Comparison of ENCODE assay signal across 21 cellular contexts in the genomic region with DNA sequence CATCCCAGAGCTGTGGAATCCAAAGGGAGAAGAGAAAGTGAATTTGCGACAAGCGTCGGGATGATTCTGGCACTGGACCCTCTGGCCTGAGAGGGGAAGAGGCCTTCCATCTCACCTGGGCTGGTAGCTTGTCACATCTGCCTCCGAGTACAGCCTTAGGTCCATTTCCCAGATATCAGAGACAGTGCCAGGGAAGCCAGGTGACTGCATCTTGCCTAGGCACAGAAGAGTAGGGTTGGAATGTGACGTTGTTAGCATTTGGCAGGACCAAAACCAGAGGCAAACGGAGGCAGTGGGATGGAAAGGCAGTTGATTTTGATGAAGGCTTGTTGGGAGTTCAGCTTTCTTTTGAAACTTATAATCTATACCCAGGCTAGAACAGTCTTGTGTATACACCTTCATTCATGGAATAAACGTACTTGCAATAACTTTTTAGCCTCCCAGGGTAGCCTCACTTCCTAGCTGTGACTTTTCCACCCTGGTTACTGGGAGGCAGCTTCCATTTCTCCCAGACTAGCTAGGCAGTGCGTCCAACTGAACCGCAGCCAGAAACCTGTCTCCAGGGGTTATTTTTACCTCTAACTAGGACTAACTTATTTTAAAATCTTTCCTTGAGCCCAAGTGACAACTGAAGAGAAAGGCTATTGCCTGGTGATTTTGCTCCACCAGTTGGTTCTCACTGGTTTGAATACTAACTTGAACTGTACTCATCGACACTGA. TPM values are rescaled to one million over a fixed set of nuclear protein-coding genes. Genes with fewer than 3 reads are reported as not detected.
DNase-seq lines count a peak whose midpoint lies in the region; ATAC-seq and TF ChIP-seq lines count a peak whose summit lies in the region.
"Had no signal": no experiment of that assay in that cellular context is flagged by ENCODE, and none has a peak within 500 bp of the region (broad histone marks: within the 10 kb centered on the region; RNA-seq: fewer than 3 reads in every experiment).

No MANE protein-coding gene starts in this region.

- H3K9me3 ChIP-seq in breast epithelium (no peaks in the 10 kb centered on the region), right atrium auricular region (no peaks in the 10 kb centered on the region), ovary (no peaks in the 10 kb centered on the region), vagina (no peaks in the 10 kb centered on the region)
- H3K9me3 ChIP-seq: BE2C, HAP-1, SJSA1, tibial nerve had no signal

- H3K36me3 ChIP-seq in breast epithelium (no peaks in the 10 kb centered on the region), right atrium auricular region (no peaks in the 10 kb centered on the region), ovary (no peaks in the 10 kb centered on the region), vagina (no peaks in the 10 kb centered on the region)
- H3K36me3 ChIP-seq: BE2C, HAP-1, SJSA1 had no signal

- peaks cover 6% of the 10 kb centered on the region for H3K36me3 Mint-ChIP-seq in MCF 10A (ENCODE audit: insufficient read depth, unreplicated experiment)
- H3K36me3 Mint-ChIP-seq: activated CD4-positive, alpha-beta memory T cell treated with anti-CD3 and anti-CD28 coated beads for 36 hours; stimulated activated naive B cell treated with anti-CD40 and anti-IgM and Interleukin-4, amounts not matched to agents 10 μg/mL and 1 μg/mL and 100 μg/mL, for 72 hours had no signal

- no peak for TF ChIP-seq EP300 in ovary (IDR thresholded peaks at IDR 0.05)

- H3K27me3 Mint-ChIP-seq in MCF 10A (ENCODE audit: insufficient read depth, unreplicated experiment): no peaks in the 10 kb centered on the region

- peaks cover 0 to 14% of the 10 kb centered on the region in 2 donors for H3K27me3 ChIP-seq in breast epithelium
- no peaks in the 10 kb centered on the region for H3K27me3 ChIP-seq in right atrium auricular region
- H3K27me3 ChIP-seq in ovary: no peaks in the 10 kb centered on the region
- no peaks in the 10 kb centered on the region for H3K27me3 ChIP-seq in vagina
- H3K27me3 ChIP-seq: BE2C, SJSA1 had no signal

- no peak overlapping the region for H3K27ac ChIP-seq in breast epithelium
- H3K27ac ChIP-seq in right atrium auricular region: peak overlapping the region; percentile 46 to 50
- no peak overlapping the region for H3K27ac ChIP-seq in ovary
- peak overlapping the region; percentile 62 for H3K27ac ChIP-seq in vagina
- H3K27ac ChIP-seq: 22Rv1, SJSA1 had no signal

- no peak overlapping the region for H3K4me3 Mint-ChIP-seq in MCF 10A (ENCODE audit: unreplicated experiment)
- H3K4me3 Mint-ChIP-seq: activated CD4-positive, alpha-beta memory T cell treated with anti-CD3 and anti-CD28 coated beads for 36 hours; stimulated activated naive B cell treated with anti-CD40 and anti-IgM and Interleukin-4, amounts not matched to agents 10 μg/mL and 1 μg/mL and 100 μg/mL, for 72 hours; T-helper 1 cell treated with Interleukin-12 subunit alpha and Interleukin-12 subunit beta and Interleukin-4 antibody, amounts not matched to agents 30 μg/mL and 1 μg/mL, for 36 hours had no signal

- CTCF ChIA-PET in MCF 10A (lab: Yijun Ruan, JAX): interaction anchor here (0.6 to 1.0 kb wide), 4 partner anchors 8 to 328 kb away, joined by 3 read pairs; no protein-coding TSS in a partner anchor

- DNase-seq in breast epithelium (ENCODE audit: low spot score in 2 of 2) (no peak), MCF 10A (ENCODE audit: unreplicated experiment) (no peak), right atrium auricular region (ENCODE audit: low spot score) (peak; percentile 49), ovary (no peak), vagina (ENCODE audit: extremely low spot score in 2 of 2) (peak in 1 of 2 donors; percentile 80), NCI-H82 (lab: John Stamatoyannopoulos, UW) (no peak), mesenteric fat pad (ENCODE audit: low spot score) (no peak)
- DNase-seq: activated CD4-positive, alpha-beta memory T cell treated with anti-CD3 and anti-CD28 coated beads for 36 hours; activated naive CD4-positive, alpha-beta T cell; BE2C; hypothalamus; kidney glomerular epithelial cell; NCI-H146; NCI-H748 treated with DMSO at 0.1 percent for 48 hours; stimulated activated naive B cell treated with anti-CD40 and anti-IgM and Interleukin-4, amounts not matched to agents 10 μg/mL and 1 μg/mL and 100 μg/mL, for 72 hours had no signal

- peak overlapping the region in 2 of 3 donors; percentile 26 to 61 for H3K4me3 ChIP-seq in breast epithelium
- H3K4me3 ChIP-seq in right atrium auricular region: peak overlapping the region in 1 of 2 donors; percentile 41
- H3K4me3 ChIP-seq in ovary: peak overlapping the region; percentile 28
- peak overlapping the region in 1 of 2 donors; percentile 27 for H3K4me3 ChIP-seq in vagina
- H3K4me3 ChIP-seq: HAP-1, SJSA1 had no signal

- H3K4me1 Mint-ChIP-seq in MCF 10A (ENCODE audit: insufficient read depth, unreplicated experiment): no peaks in the 10 kb centered on the region

- WGBS in ovary, 3 donors: 63 to 69% (median 69%) methylated on average over 10 of the region's 10 CpGs

- ATAC-seq in GM21381 (IDR thresholded peaks at IDR 0.05; ENCODE audit: unreplicated experiment): no peak
- ATAC-seq: stimulated activated naive B cell treated with anti-CD40 and anti-IgM and Interleukin-4, amounts not matched to agents 10 μg/mL and 1 μg/mL and 100 μg/mL, for 72 hours had no signal

- POLR2A ChIA-PET in MCF 10A (lab: Yijun Ruan, JAX): interaction anchor here (0.6 kb wide), 1 partner anchor 8 kb away, joined by 3 read pairs; no protein-coding TSS in a partner anchor

- no peak overlapping the region for H3K27ac Mint-ChIP-seq in MCF 10A (ENCODE audit: low read depth, unreplicated experiment)
- H3K27ac Mint-ChIP-seq: activated CD4-positive, alpha-beta memory T cell treated with anti-CD3 and anti-CD28 coated beads for 36 hours; stimulated activated naive B cell treated with anti-CD40 and anti-IgM and Interleukin-4, amounts not matched to agents 10 μg/mL and 1 μg/mL and 100 μg/mL, for 72 hours; T-helper 1 cell treated with Interleukin-12 subunit alpha and Interleukin-12 subunit beta and Interleukin-4 antibody, amounts not matched to agents 30 μg/mL and 1 μg/mL, for 36 hours had no signal

- no peak for TF ChIP-seq POLR2A in breast epithelium (IDR thresholded peaks at IDR 0.05)
- TF ChIP-seq POLR2A in ovary (IDR thresholded peaks at IDR 0.05): no peak
- TF ChIP-seq POLR2A in vagina (IDR thresholded peaks at IDR 0.05): no peak

- no peaks in the 10 kb centered on the region for H3K9me3 Mint-ChIP-seq in MCF 10A (ENCODE audit: unreplicated experiment)
- H3K9me3 Mint-ChIP-seq: activated CD4-positive, alpha-beta memory T cell treated with anti-CD3 and anti-CD28 coated beads for 36 hours; stimulated activated naive B cell treated with anti-CD40 and anti-IgM and Interleukin-4, amounts not matched to agents 10 μg/mL and 1 μg/mL and 100 μg/mL, for 72 hours; T-helper 1 cell treated with Interleukin-12 subunit alpha and Interleukin-12 subunit beta and Interleukin-4 antibody, amounts not matched to agents 30 μg/mL and 1 μg/mL, for 36 hours had no signal

- TF ChIP-seq CTCF in breast epithelium (IDR thresholded peaks at IDR 0.05): no peak
- no peak for TF ChIP-seq CTCF in MCF 10A (IDR thresholded peaks at IDR 0.05; ENCODE audit: unreplicated experiment)
- TF ChIP-seq CTCF in right atrium auricular region (IDR thresholded peaks at IDR 0.05): no peak
- no peak for TF ChIP-seq CTCF in ovary (IDR thresholded peaks at IDR 0.05)
- no peak for TF ChIP-seq CTCF in vagina (IDR thresholded peaks at IDR 0.05)

- no TSS peak for BruUV-seq in MCF 10A (replicated peaks; lab: Mats Ljungman, UMichigan)

- intact Hi-C loops in breast epithelium (cut with DNase I; ENCODE audit: low total_unique reads) (no loop called here), MCF 10A (cut with micrococcal nuclease) (no loop called here), ovary (cut with DNase I) (no loop called here), vagina (cut with DNase I) (no loop called here)

- H3K4me1 ChIP-seq in breast epithelium (no peaks in the 10 kb centered on the region), right atrium auricular region (peaks cover 0 to 36% of the 10 kb centered on the region in 2 donors), ovary (ENCODE audit: insufficient read depth) (peaks cover 4% of the 10 kb centered on the region), vagina (peaks cover 34% of the 10 kb centered on the region)
- H3K4me1 ChIP-seq: BE2C, HAP-1, SJSA1 had no signal

RNA-seq across cellular contexts. Expression of a gene that starts 5.9 kb away (rescaled TPM):
- total RNA-seq in breast epithelium: 100 to 1,000 TPM in 1 of 3 donors, 10 to 100 TPM in 2; 22.0 to 131 (median 77.3) TPM
- not detected in 2 replicates for total RNA-seq in MCF 10A (2022)
- total RNA-seq in right atrium auricular region: 100 to 1,000 TPM in 1 of 2 donors, 10 to 100 TPM in 1; 94.9 to 300 TPM
- 10 to 100 TPM; 15.3 to 92.3 (median 33.0) TPM for total RNA-seq in ovary
- 10 to 100 TPM; 16.3 to 36.6 TPM for polyA plus RNA-seq in ovary
- 280 TPM for total RNA-seq in vagina
- 128 TPM for total RNA-seq in mesenteric fat pad
- total RNA-seq: activated CD4-positive, alpha-beta memory T cell treated with anti-CD3 and anti-CD28 coated beads for 36 hours had no signal

Comparison
In these comparisons a context has a peak if more than half of its experiments do, and no peak if none do; other contexts are left out.
1. RNA of a gene that starts 5.9 kb away (total RNA-seq): 94.9 to 300 TPM in right atrium auricular region, 280 TPM in vagina (single experiment), 128 TPM in mesenteric fat pad (single experiment), 22.0 to 131 TPM in breast epithelium and 15.3 to 92.3 TPM in ovary; not detected in MCF 10A; every median in the first group is over 10 times any median in the second.
2. H3K27ac ChIP-seq: peak in right atrium auricular region (2 of 2) and vagina (single experiment); none in breast epithelium (0 of 2) and ovary (0 of 2).